In genomic region chr20:46607849-46608497, GRCh38 we compare ENCODE assay signal across 1 cellular context.
A peak's percentile ranks its signal among the peaks of the same experiment; 100 is the strongest.
TF ChIP-seq lines count a peak whose summit lies in the region.

No MANE protein-coding gene starts in this region.

TF ChIP-seq in HepG2, 621 proteins besides CTCF, POLR2A, EP300 and RAD21 (continued from another document and continues in another):
- TF ChIP-seq SNAPC4 (CRISPR knock-in tag; IDR thresholded peaks at IDR 0.05) (0 out of 2 replicates have a peak, but pooled peaks have one; percentile 6), MYC (CRISPR knock-in tag; IDR thresholded peaks at IDR 0.05; ENCODE audit: borderline replicate concordance) (no peak), SSRP1 (CRISPR knock-in tag; IDR thresholded peaks at IDR 0.05) (no peak), ZNF337 (CRISPR knock-in tag; IDR thresholded peaks at IDR 0.05; ENCODE audit: borderline replicate concordance, low read depth) (no peak), ZFX (CRISPR knock-in tag; IDR thresholded peaks at IDR 0.05; ENCODE audit: low read depth) (no peak), ZSCAN9 (CRISPR knock-in tag; IDR thresholded peaks at IDR 0.05; ENCODE audit: borderline replicate concordance) (no peak), ZNF816 (CRISPR knock-in tag; IDR thresholded peaks at IDR 0.05; ENCODE audit: borderline replicate concordance) (peak; percentile 36; the same call in 1 of the 2 replicates), RFX5 (IDR thresholded peaks at IDR 0.05; ENCODE audit: low read depth, low read length) (no peak), FOXO4 (CRISPR knock-in tag; conservative IDR thresholded peaks at IDR 0.05) (no peak), SIX4 (CRISPR knock-in tag; IDR thresholded peaks at IDR 0.05) (no peak), TEAD3 (CRISPR knock-in tag; optimal IDR thresholded peaks at IDR 0.05; ENCODE audit: borderline replicate concordance) (peak; percentile 19), MAFK (conservative IDR thresholded peaks at IDR 0.05 in 1 of 2, IDR thresholded peaks at IDR 0.05 in 1 of 2; ENCODE audit: low read length in 2 of 2) (no peak), RBM22 (optimal IDR thresholded peaks at IDR 0.05; ENCODE audit: low read length) (peak; percentile 50), ZNF143 (CRISPR knock-in tag; IDR thresholded peaks at IDR 0.05) (no peak), TEF (CRISPR knock-in tag; IDR thresholded peaks at IDR 0.05) (no peak), HINFP (CRISPR knock-in tag; IDR thresholded peaks at IDR 0.05; ENCODE audit: low read depth) (0 out of 2 replicates have a peak, but pooled peaks have one; percentile 14), DNMT3B (CRISPR knock-in tag; conservative IDR thresholded peaks at IDR 0.05) (no peak), ZNF407 (CRISPR knock-in tag; IDR thresholded peaks at IDR 0.05; ENCODE audit: not compliant biosample characterization) (no peak), FOXA3 (CRISPR knock-in tag; IDR thresholded peaks at IDR 0.05) (peak; percentile 65; the same call in 1 of the 2 replicates), ZNF7 (CRISPR knock-in tag; IDR thresholded peaks at IDR 0.05) (no peak), ZNF629 (CRISPR knock-in tag; conservative IDR thresholded peaks at IDR 0.05) (no peak), AKAP8 (CRISPR knock-in tag; IDR thresholded peaks at IDR 0.05) (no peak), ZNF501 (CRISPR knock-in tag; IDR thresholded peaks at IDR 0.05) (no peak), ZNF891 (CRISPR knock-in tag; IDR thresholded peaks at IDR 0.05) (no peak), MIXL1 (CRISPR knock-in tag; IDR thresholded peaks at IDR 0.05) (peak; percentile 3; the same call in 1 of the 2 replicates), GATAD2A (CRISPR knock-in tag; IDR thresholded peaks at IDR 0.05) (peak; percentile 72), KDM6A (CRISPR knock-in tag; IDR thresholded peaks at IDR 0.05; ENCODE audit: low read depth) (peak; percentile 14; the same call in 1 of the 2 replicates), CBX5 (CRISPR knock-in tag; IDR thresholded peaks at IDR 0.05; ENCODE audit: borderline replicate concordance) (0 out of 2 replicates have a peak, but pooled peaks have one; percentile 33), ZNF614 (CRISPR knock-in tag; IDR thresholded peaks at IDR 0.05; ENCODE audit: borderline replicate concordance) (0 out of 2 replicates have a peak, but pooled peaks have one; percentile 53), ZBTB25 (CRISPR knock-in tag; IDR thresholded peaks at IDR 0.05) (peak; percentile 35; the same call in 1 of the 2 replicates), STAG1 (CRISPR knock-in tag; IDR thresholded peaks at IDR 0.05) (peak; percentile 29; the same call in 1 of the 2 replicates), YY1 (IDR thresholded peaks at IDR 0.05; ENCODE audit: insufficient read depth, insufficient replicate concordance, low read depth, low read length) (no peak), PRDM4 (CRISPR knock-in tag; IDR thresholded peaks at IDR 0.05; ENCODE audit: borderline replicate concordance) (no peak), SALL2 (CRISPR knock-in tag; IDR thresholded peaks at IDR 0.05) (0 out of 2 replicates have a peak, but pooled peaks have one; percentile 17), MAX (IDR thresholded peaks at IDR 0.05) (no peak), PHB2 (IDR thresholded peaks at IDR 0.05; ENCODE audit: partially characterized antibody) (no peak), ZNF766 (CRISPR knock-in tag; IDR thresholded peaks at IDR 0.05; ENCODE audit: borderline replicate concordance) (no peak)
